17 cellular contexts compared by ENCODE assay signal in the genomic region with DNA sequence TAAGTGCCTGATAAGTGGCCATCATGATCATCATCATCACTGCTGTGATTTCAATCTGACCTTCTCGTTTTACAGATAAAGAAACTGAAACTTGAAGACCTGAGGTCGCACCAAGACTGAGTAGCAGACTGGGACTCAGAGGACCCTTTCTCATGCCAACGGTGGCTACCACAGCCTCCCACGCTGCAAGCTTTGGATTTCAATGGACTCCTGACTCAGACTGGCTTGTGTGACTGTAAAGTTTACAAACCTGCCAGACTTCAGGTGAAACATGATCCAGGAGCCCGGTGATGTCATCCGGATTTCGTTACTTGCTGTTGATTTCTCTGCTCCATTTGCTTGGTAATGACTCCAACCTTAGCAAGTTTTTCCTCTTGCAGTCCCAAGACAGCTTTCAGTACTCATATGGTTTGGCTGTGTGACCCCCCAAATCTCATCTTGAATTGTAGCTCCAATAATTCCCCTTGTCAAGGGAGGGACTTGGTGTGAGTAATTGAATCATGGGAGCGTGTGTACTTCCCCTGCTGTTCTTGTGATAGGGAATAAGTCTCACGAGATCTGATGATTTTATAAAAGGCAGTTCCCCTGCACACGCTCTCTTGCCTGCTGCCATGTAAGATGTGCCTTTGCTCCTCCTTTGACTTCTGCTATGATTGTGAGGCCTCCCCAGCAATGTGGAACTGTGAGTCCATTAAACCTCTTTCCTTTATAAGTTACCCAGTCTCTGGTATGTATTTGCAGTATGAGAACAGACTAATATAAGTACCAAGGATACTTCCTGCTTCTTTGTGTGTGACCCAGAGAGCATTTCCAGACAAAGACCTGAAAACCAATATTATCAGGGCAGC. TPM values are rescaled to one million over a fixed set of nuclear protein-coding genes. Genes with fewer than 3 reads are reported as not detected.
DNase-seq lines count a peak whose midpoint lies in the region; ATAC-seq and TF ChIP-seq lines count a peak whose summit lies in the region.
"Had no signal": no experiment of that assay in that cellular context is flagged by ENCODE, and none has a peak within 500 bp of the region (broad histone marks: within the 10 kb centered on the region; RNA-seq: fewer than 3 reads in every experiment).

No MANE protein-coding gene starts in this region.

- H3K9me3 ChIP-seq in HEK293 (ENCODE audit: control insufficient read depth, insufficient read depth, low read depth, low read length) = no peaks in the 10 kb centered on the region
- H3K9me3 ChIP-seq in PC-9 (ENCODE audit: insufficient read depth, low read depth) = no peaks in the 10 kb centered on the region
- H3K9me3 ChIP-seq in mucosa of descending colon = no peaks in the 10 kb centered on the region
- H3K9me3 ChIP-seq: ovary had no signal

- intact Hi-C loops in PC-9 (cut with micrococcal nuclease; ENCODE audit: unreplicated experiment) (no loop called here), mucosa of descending colon (cut with DNase I, micrococcal nuclease) (no loop called here)

- H3F3A ChIP-seq in PC-9 (ENCODE audit: insufficient read depth, low read depth) = peaks cover 12% of the 10 kb centered on the region

- no peaks in the 10 kb centered on the region for H3K79me2 ChIP-seq in PC-9 (ENCODE audit: low read depth)

- peak overlapping the region; percentile 65 for H3K4me2 ChIP-seq in PC-9

- TF ChIP-seq CTCF in 22Rv1 (IDR thresholded peaks at IDR 0.05) (no peak), HEK293 (tag by site-specific recombination; IDR thresholded peaks at IDR 0.05) (no peak), PC-9 (conservative IDR thresholded peaks at IDR 0.05) (no peak), mucosa of descending colon (IDR thresholded peaks at IDR 0.05) (no peak)

- CTCF ChIA-PET in HEK293 (lab: Yijun Ruan, JAX) (interaction anchor here (0.6 kb wide), 1 partner anchor 64 kb away, joined by 3 read pairs; no protein-coding TSS in a partner anchor), PC-9 (lab: Charles Lee) (no interaction called here)

- H3K4me1 ChIP-seq in HEK293 (ENCODE audit: control insufficient read depth, insufficient read depth, low read length) (0 out of 2 replicates have a peak, but pooled peaks cover 3% of the 10 kb centered on the region), PC-9 (replicated peaks; ENCODE audit: insufficient read depth) (peaks cover 24% of the 10 kb centered on the region), mucosa of descending colon (ENCODE audit: low read depth) (no peaks in the 10 kb centered on the region)

- POLR2A ChIA-PET in HEK293 (lab: Yijun Ruan, JAX) (interaction anchor here (0.8 kb wide), 1 partner anchor 33 kb away, joined by 3 read pairs; no protein-coding TSS in a partner anchor), PC-9 (lab: Charles Lee; ENCODE audit: unreplicated experiment) (no interaction called here)

- H2AFZ ChIP-seq in PC-9 = peak overlapping the region; percentile 6; the same call in 1 of the 2 replicates
- H2AFZ ChIP-seq: GM23248 had no signal

- DNase-seq in PC-9 (peak; percentile 1 to 86), iPS DF 19.7 (ENCODE audit: low read depth, low spot score) (peak; percentile 9), 8988T (no peak), mucosa of descending colon (no peak)
- DNase-seq: activated gamma-delta T cell treated with Interleukin-2 at 50 U/mL for 16 hours, foreskin melanocyte, immature natural killer cell, NCI-H2107, ovary had no signal

- BruUV-seq in PC-9 (replicated peaks; lab: Mats Ljungman, UMichigan) = no TSS peak

- no peaks in the 10 kb centered on the region for H3K36me3 ChIP-seq in HEK293 (ENCODE audit: control insufficient read depth in 2 of 2, insufficient read depth in 1 of 2, low read length in 2 of 2)
- H3K36me3 ChIP-seq in PC-9 (ENCODE audit: low read depth) = no peaks in the 10 kb centered on the region
- H3K36me3 ChIP-seq in mucosa of descending colon (ENCODE audit: low read depth) = no peaks in the 10 kb centered on the region
- H3K36me3 ChIP-seq: brain microvascular endothelial cell, ovary had no signal

- no peaks in the 10 kb centered on the region for H3K9me2 ChIP-seq in PC-9 (ENCODE audit: insufficient read depth)

- H3K27me3 ChIP-seq in PC-9 (ENCODE audit: insufficient read depth, low read depth) = no peaks in the 10 kb centered on the region
- H3K27me3 ChIP-seq: brain microvascular endothelial cell, ovary had no signal

- no peak overlapping the region for H3K4me3 ChIP-seq in HEK293 (ENCODE audit: low read depth, low read length)
- H3K4me3 ChIP-seq in PC-9 = peak overlapping the region; percentile 13; the same call in 1 of the 2 replicates
- H3K4me3 ChIP-seq in mucosa of descending colon = no peak overlapping the region
- H3K4me3 ChIP-seq: GM23248, ovary had no signal

- H3K27ac ChIP-seq in 22Rv1 = peak overlapping the region; percentile 43
- no peak overlapping the region for H3K27ac ChIP-seq in HEK293 (ENCODE audit: extremely low read depth, low read depth, low read length)
- H3K27ac ChIP-seq in PC-9 = peak overlapping the region; percentile 89
- H3K27ac ChIP-seq: brain microvascular endothelial cell, GM23248, HL-60, ovary had no signal

- no peak for ATAC-seq in GM21390 (IDR thresholded peaks at IDR 0.05; ENCODE audit: unreplicated experiment)
- ATAC-seq in GM19452 (IDR thresholded peaks at IDR 0.05; ENCODE audit: unreplicated experiment) = no peak
- ATAC-seq in mucosa of descending colon = no peak

- no peaks in the 10 kb centered on the region for H4K20me1 ChIP-seq in PC-9 (ENCODE audit: insufficient read depth)

TF ChIP-seq in HEK293, 187 proteins besides CTCF, POLR2A, EP300 and RAD21 (continues in another document):
- TF ChIP-seq ZNF274 (IDR thresholded peaks at IDR 0.05; ENCODE audit: low read length) (no peak), ZNF274 (tag by site-specific recombination; IDR thresholded peaks at IDR 0.05; ENCODE audit: borderline replicate concordance) (no peak), ZSCAN23 (tag by site-specific recombination; IDR thresholded peaks at IDR 0.05) (no peak), YY1 (tag by site-specific recombination; IDR thresholded peaks at IDR 0.05) (no peak), MZF1 (tag by site-specific recombination; IDR thresholded peaks at IDR 0.05; ENCODE audit: borderline replicate concordance) (peak; percentile 66; the same call in 1 of the 2 replicates), KLF16 (tag by site-specific recombination; IDR thresholded peaks at IDR 0.05) (no peak), ZNF404 (tag by site-specific recombination; IDR thresholded peaks at IDR 0.05) (no peak), ZNF747 (tag by site-specific recombination; IDR thresholded peaks at IDR 0.05) (no peak), ZNF174 (tag by site-specific recombination; IDR thresholded peaks at IDR 0.05) (no peak), TRIM28 (IDR thresholded peaks at IDR 0.05; ENCODE audit: borderline replicate concordance, low read length) (peak; percentile 95)
- TF ChIP-seq, protein P1, sequence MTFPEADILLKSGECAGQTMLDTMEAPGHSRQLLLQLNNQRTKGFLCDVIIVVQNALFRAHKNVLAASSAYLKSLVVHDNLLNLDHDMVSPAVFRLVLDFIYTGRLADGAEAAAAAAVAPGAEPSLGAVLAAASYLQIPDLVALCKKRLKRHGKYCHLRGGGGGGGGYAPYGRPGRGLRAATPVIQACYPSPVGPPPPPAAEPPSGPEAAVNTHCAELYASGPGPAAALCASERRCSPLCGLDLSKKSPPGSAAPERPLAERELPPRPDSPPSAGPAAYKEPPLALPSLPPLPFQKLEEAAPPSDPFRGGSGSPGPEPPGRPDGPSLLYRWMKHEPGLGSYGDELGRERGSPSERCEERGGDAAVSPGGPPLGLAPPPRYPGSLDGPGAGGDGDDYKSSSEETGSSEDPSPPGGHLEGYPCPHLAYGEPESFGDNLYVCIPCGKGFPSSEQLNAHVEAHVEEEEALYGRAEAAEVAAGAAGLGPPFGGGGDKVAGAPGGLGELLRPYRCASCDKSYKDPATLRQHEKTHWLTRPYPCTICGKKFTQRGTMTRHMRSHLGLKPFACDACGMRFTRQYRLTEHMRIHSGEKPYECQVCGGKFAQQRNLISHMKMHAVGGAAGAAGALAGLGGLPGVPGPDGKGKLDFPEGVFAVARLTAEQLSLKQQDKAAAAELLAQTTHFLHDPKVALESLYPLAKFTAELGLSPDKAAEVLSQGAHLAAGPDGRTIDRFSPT (tag by site-specific recombination; IDR thresholded peaks at IDR 0.05) = peak; percentile 34; the same call in 1 of the 2 replicates
- TF ChIP-seq, protein P2, sequence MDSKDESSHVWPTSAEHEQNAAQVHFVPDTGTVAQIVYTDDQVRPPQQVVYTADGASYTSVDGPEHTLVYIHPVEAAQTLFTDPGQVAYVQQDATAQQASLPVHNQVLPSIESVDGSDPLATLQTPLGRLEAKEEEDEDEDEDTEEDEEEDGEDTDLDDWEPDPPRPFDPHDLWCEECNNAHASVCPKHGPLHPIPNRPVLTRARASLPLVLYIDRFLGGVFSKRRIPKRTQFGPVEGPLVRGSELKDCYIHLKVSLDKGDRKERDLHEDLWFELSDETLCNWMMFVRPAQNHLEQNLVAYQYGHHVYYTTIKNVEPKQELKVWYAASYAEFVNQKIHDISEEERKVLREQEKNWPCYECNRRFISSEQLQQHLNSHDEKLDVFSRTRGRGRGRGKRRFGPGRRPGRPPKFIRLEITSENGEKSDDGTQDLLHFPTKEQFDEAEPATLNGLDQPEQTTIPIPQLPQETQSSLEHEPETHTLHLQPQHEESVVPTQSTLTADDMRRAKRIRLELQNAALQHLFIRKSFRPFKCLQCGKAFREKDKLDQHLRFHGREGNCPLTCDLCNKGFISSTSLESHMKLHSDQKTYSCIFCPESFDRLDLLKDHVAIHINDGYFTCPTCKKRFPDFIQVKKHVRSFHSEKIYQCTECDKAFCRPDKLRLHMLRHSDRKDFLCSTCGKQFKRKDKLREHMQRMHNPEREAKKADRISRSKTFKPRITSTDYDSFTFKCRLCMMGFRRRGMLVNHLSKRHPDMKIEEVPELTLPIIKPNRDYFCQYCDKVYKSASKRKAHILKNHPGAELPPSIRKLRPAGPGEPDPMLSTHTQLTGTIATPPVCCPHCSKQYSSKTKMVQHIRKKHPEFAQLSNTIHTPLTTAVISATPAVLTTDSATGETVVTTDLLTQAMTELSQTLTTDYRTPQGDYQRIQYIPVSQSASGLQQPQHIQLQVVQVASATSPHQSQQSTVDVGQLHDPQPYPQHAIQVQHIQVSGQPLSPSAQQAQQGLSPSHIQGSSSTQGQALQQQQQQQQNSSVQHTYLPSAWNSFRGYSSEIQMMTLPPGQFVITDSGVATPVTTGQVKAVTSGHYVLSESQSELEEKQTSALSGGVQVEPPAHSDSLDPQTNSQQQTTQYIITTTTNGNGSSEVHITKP (tag by site-specific recombination; IDR thresholded peaks at IDR 0.05) = peak; percentile 66

RNA-seq across cellular contexts. Expression of a gene that starts 26.7 kb away (rescaled TPM):
- total RNA-seq in PC-9 (2021) (not detected in 2 replicates), mucosa of descending colon (under 1 TPM in 1 of 3 donors, not detected in 2; 0.13 TPM)
- total RNA-seq: GM23248, temporal lobe had no signal

Comparison
In these comparisons a context has a peak if more than half of its experiments do, and no peak if none do; other contexts are left out.
1. DNase-seq: peak in PC-9 (2 of 2) and iPS DF 19.7 (single experiment); none in 8988T (single experiment) and mucosa of descending colon (0 of 3).